8 cellular contexts compared by ENCODE assay signal in the genomic region with DNA sequence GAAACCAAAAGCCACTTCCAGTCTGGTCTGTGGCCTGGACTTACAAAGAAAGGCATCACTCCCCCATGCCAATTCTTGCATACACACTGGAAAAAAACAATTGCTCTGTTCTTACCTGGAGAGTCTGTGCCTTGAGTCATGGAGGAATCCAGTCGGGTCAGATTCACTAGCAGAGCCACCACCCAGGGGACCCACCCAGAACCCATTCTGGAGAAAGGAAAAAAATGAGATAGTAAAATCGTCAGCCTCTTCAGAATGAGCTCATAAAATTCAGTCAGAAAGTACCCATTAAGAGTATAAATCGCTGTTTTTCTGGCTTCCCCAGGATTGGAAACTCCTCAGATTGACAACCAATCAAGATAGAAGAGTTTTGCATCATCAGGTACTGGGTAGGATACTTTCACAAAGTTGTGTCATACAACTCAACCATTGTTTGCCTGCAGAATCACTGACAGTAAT. TPM values are rescaled to one million over a fixed set of nuclear protein-coding genes. Genes with fewer than 3 reads are reported as not detected.
DNase-seq lines count a peak whose midpoint lies in the region; ATAC-seq, FAIRE-seq and TF ChIP-seq lines count a peak whose summit lies in the region.

A gene (minus strand): TSS at position 257 of the 459 bp plus-strand sequence. CDS start 51 bp downstream, at position 206.

- H3K9ac ChIP-seq in kidney (ENCODE audit: low read length in 2 of 2): peak within 1 kb of the TSS in 1 of 2 donors; percentile 16

- ATAC-seq in GM21737 (IDR thresholded peaks at IDR 0.05; ENCODE audit: unreplicated experiment) (peak; percentile 50), T-cell (replicated peaks in 1 of 4) (peak; percentile 30 to 76 (median 48))

- H3K27ac ChIP-seq in kidney (ENCODE audit: low read depth in 2 of 2, low read length in 2 of 2) (no peak within 1 kb of the TSS), substantia nigra (ENCODE audit: low read depth, low read length, poor library complexity, severe bottlenecking) (no peak within 1 kb of the TSS), testis (no peak within 1 kb of the TSS)

- CTCF ChIA-PET in T-cell (lab: Charles Lee): no interaction called here

- POLR2A ChIA-PET in T-cell (lab: Charles Lee): no interaction called here

- H3K27ac Mint-ChIP-seq in T-cell (peak within 1 kb of the TSS in 1 of 2 donors; percentile 72), chondrocyte (ENCODE audit: unreplicated experiment) (no peak within 1 kb of the TSS)

- FAIRE-seq in kidney (lab: Jason Lieb, UNC): no peak

- H3K4me3 ChIP-seq in kidney (ENCODE audit: low read length in 2 of 2) (peak within 1 kb of the TSS; percentile 7 to 45), MG63 (no peak within 1 kb of the TSS), testis (no peak within 1 kb of the TSS)

- H3K4me1 Mint-ChIP-seq in T-cell: peaks cover 3 to 12% (median 4%) of the 10 kb centered on the region in 3 donors
- peaks cover 8% of the 10 kb centered on the region for H3K4me1 Mint-ChIP-seq in chondrocyte (ENCODE audit: low read depth)

- H3K36me3 ChIP-seq in kidney (ENCODE audit: control insufficient read depth in 1 of 2, insufficient read depth in 2 of 2, low read length in 2 of 2): no peaks in the 10 kb centered on the region
- H3K36me3 ChIP-seq in MG63: peaks cover 43% of the 10 kb centered on the region
- no peaks in the 10 kb centered on the region for H3K36me3 ChIP-seq in testis (ENCODE audit: low read depth, missing control alignments)

- H3K4me1 ChIP-seq in kidney (ENCODE audit: control insufficient read depth in 1 of 2, insufficient read depth in 1 of 2, low read depth in 1 of 2, low read length in 2 of 2) (no peaks in the 10 kb centered on the region), testis (peaks cover 7% of the 10 kb centered on the region)

- no peak for TF ChIP-seq POLR2A in testis (IDR thresholded peaks at IDR 0.05)

- no peaks in the 10 kb centered on the region for H3K36me3 Mint-ChIP-seq in T-cell
- peaks cover 3% of the 10 kb centered on the region for H3K36me3 Mint-ChIP-seq in chondrocyte (ENCODE audit: low read depth)

- H3K9me3 ChIP-seq in kidney (ENCODE audit: control insufficient read depth in 1 of 2, low read length in 2 of 2) (no peaks in the 10 kb centered on the region), MG63 (no peaks in the 10 kb centered on the region), testis (no peaks in the 10 kb centered on the region)

- H3K27me3 Mint-ChIP-seq in T-cell (peaks cover 0 to 4% of the 10 kb centered on the region in 2 donors), chondrocyte (ENCODE audit: low read depth) (peaks cover 23% of the 10 kb centered on the region)

- intact Hi-C loops in kidney (cut with DNase I) (no loop called here), testis (cut with DNase I; ENCODE audit: low total_unique reads) (no loop called here)

- H3K9me3 Mint-ChIP-seq in T-cell: no peaks in the 10 kb centered on the region
- H3K9me3 Mint-ChIP-seq in chondrocyte (ENCODE audit: low read depth): no peaks in the 10 kb centered on the region

- no peaks in the 10 kb centered on the region for H3K27me3 ChIP-seq in MG63
- no peaks in the 10 kb centered on the region for H3K27me3 ChIP-seq in testis

- DNase-seq in CD1c-positive myeloid dendritic cell (ENCODE audit: extremely low spot score) (peak; percentile 68), T-cell (no peak), kidney (no peak), chondrocyte (ENCODE audit: low spot score) (no peak), substantia nigra (lab: John Stamatoyannopoulos, UW) (no peak), MG63 (no peak), testis (no peak)

- H3K4me3 Mint-ChIP-seq in T-cell: peak within 1 kb of the TSS in 1 of 3 donors; percentile 77
- H3K4me3 Mint-ChIP-seq in chondrocyte (ENCODE audit: unreplicated experiment): no peak within 1 kb of the TSS

- WGBS in testis, 2 donors: 54 to 67% methylated on average over 3 of the region's 3 CpGs

- no peak for TF ChIP-seq CTCF in kidney (IDR thresholded peaks at IDR 0.05; ENCODE audit: borderline replicate concordance, extremely low read depth, insufficient read depth)
- no peak for TF ChIP-seq CTCF in chondrocyte (IDR thresholded peaks at IDR 0.05)
- no peak for TF ChIP-seq CTCF in testis (IDR thresholded peaks at IDR 0.05)

RNA-seq across cellular contexts. Expression of the gene that starts here (rescaled TPM):
- total RNA-seq in T-cell (1 to 10 TPM; 3.3 to 8.2 (median 3.9) TPM), kidney (6.1 TPM), chondrocyte (0.25 to 0.56 TPM in 2 of 3 replicates, not detected in the other), testis (1 to 10 TPM in 1 of 2 donors, under 1 TPM in 1; 0.31 to 1.3 TPM)
- polyA plus RNA-seq in kidney (ENCODE audit: insufficient read depth, low read depth, low replicate concordance) (1.9 TPM), testis (ENCODE audit: insufficient read depth, low read depth, low replicate concordance) (2.3 TPM)
- total RNA-seq in MG63 (2014; rRNA removed; shearing (Covaris generic); ENCODE audit: low replicate concordance): 1.8 and 8.2 TPM in 2 replicates

Comparison
In these comparisons a context has a peak if more than half of its experiments do, and no peak if none do; other contexts are left out.
1. H3K4me3 ChIP-seq: peak in kidney (2 of 2); none in MG63 (single experiment) and testis (0 of 2).